Comparison of ENCODE assay signal across 10 cellular contexts in the genomic region with DNA sequence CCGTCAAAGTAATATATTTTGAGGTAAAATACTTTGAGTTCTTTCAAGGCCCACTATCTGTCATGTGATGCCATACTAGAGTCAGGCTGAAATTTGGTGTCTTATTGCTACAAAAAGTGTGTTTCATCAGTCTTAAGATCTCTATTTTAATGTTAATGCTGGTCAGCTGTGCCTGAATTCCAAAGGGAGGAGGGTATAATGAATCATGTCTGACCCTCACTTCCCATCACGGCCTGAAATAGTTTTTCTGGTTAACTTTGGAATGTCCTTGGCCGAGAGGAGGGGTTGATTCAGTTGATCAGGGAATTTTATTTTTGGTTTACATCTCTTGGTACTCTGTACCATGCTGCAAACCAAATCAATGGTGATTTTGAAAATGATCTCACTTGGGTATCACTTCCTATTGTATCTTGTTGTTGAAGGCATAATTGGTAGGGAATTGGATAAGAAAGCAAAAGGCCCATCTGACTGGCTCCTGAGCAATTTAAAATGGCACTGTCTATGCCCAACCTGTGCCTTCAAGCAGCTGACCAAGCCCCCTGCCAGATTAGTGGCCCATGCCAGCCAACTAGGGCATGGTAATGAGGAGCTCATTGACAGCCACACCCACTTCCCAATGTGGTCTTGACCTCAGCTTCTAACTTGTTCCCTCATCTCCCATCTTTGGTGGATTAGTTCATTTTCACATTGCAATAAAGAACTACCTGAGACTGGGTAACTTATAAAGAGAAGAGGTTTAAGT. TPM values are rescaled to one million over a fixed set of nuclear protein-coding genes. Genes with fewer than 3 reads are reported as not detected.
DNase-seq lines count a peak whose midpoint lies in the region; ATAC-seq, FAIRE-seq and TF ChIP-seq lines count a peak whose summit lies in the region.
"Had no signal": no experiment of that assay in that cellular context is flagged by ENCODE, and none has a peak within 500 bp of the region (broad histone marks: within the 10 kb centered on the region; RNA-seq: fewer than 3 reads in every experiment).

No MANE protein-coding gene starts in this region.

- dilution Hi-C loops in endothelial cell of umbilical vein (cut with MboI; ENCODE audit: extremely low pct_ligation_motif_present, low sequenced_read_pairs) = no loop called here

- TF ChIP-seq POLR2A in endothelial cell of umbilical vein (IDR thresholded peaks at IDR 0.05; ENCODE audit: low read depth, low read length) = no peak

- H3K9me1 ChIP-seq in endothelial cell of umbilical vein (replicated peaks; ENCODE audit: control insufficient read depth, extremely low read depth, insufficient read depth, low read length) = no peaks in the 10 kb centered on the region

- H3K9me2 ChIP-seq in PC-3 (replicated peaks; ENCODE audit: low read length) = no peaks in the 10 kb centered on the region

- H3K79me2 ChIP-seq in PC-3 (ENCODE audit: low read length) (peaks cover 1% of the 10 kb centered on the region; the same call in 1 of the 2 replicates), endothelial cell of umbilical vein (ENCODE audit: control insufficient read depth, insufficient read depth, low read length) (no peaks in the 10 kb centered on the region)

- H3F3A ChIP-seq in PC-3 (ENCODE audit: low read length, unreplicated experiment) = peaks cover 4% of the 10 kb centered on the region

- H3K4me1 ChIP-seq in PC-3 (ENCODE audit: insufficient read depth, low read length) = peaks cover 8% of the 10 kb centered on the region; the same call in 1 of the 2 replicates
- H3K4me1 ChIP-seq in endothelial cell of umbilical vein (ENCODE audit: control insufficient read depth, extremely low read depth, insufficient read depth, low read length) = peaks cover 24% of the 10 kb centered on the region

- H3K9ac ChIP-seq in PC-3 (ENCODE audit: low read length) (no peak overlapping the region), endothelial cell of umbilical vein (replicated peaks; ENCODE audit: extremely low read depth, insufficient read depth, low read length) (no peak overlapping the region)

- H3K27ac ChIP-seq in PC-3 (ENCODE audit: low read length) (no peak overlapping the region), endothelial cell of umbilical vein (ENCODE audit: insufficient read depth, low read depth, low read length) (peak overlapping the region; percentile 45)

- BruUV-seq in PC-3 (replicated peaks; lab: Mats Ljungman, UMichigan) = no TSS peak
- BruUV-seq in endothelial cell of umbilical vein (replicated peaks; lab: Mats Ljungman, UMichigan) = no TSS peak

- H3K9me3 ChIP-seq in PC-3 (ENCODE audit: low read length) = no peaks in the 10 kb centered on the region
- no peaks in the 10 kb centered on the region for H3K9me3 ChIP-seq in endothelial cell of umbilical vein (replicated peaks; ENCODE audit: control insufficient read depth, insufficient read depth, low read length)

- H3K4me3 ChIP-seq in PC-3 (ENCODE audit: low read length) (no peak overlapping the region), endothelial cell of umbilical vein (replicated peaks in 1 of 3; ENCODE audit: insufficient read depth in 1 of 3, low read depth in 1 of 3, low read length in 3 of 3) (no peak overlapping the region)

- intact Hi-C loops in PC-3 (cut with micrococcal nuclease) (no loop called here), endothelial cell of umbilical vein (cut with micrococcal nuclease) (no loop called here)

- H3K27me3 ChIP-seq in PC-3 (ENCODE audit: low read length) = no peaks in the 10 kb centered on the region
- H3K27me3 ChIP-seq in endothelial cell of umbilical vein (ENCODE audit: control insufficient read depth in 2 of 2, insufficient read depth in 2 of 2, low read length in 2 of 2) = peaks cover 0 to 2% of the 10 kb centered on the region in 2 experiments

- no peaks in the 10 kb centered on the region for H4K20me1 ChIP-seq in PC-3 (ENCODE audit: low read length)
- H4K20me1 ChIP-seq in endothelial cell of umbilical vein (replicated peaks; ENCODE audit: control insufficient read depth, extremely low read depth, insufficient read depth, low read length) = no peaks in the 10 kb centered on the region

- TF ChIP-seq CTCF in PC-3 (conservative IDR thresholded peaks at IDR 0.05; ENCODE audit: low read depth, low read length) (no peak), endothelial cell of umbilical vein (IDR thresholded peaks at IDR 0.05; ENCODE audit: extremely low read depth in 1 of 2, insufficient read depth in 1 of 2, low read depth in 1 of 2, low read length in 2 of 2) (no peak)

- DNase-seq in Caki2 (ENCODE audit: low read depth) (peak; percentile 21), PC-3 (peak; percentile 23), endothelial cell of umbilical vein (ENCODE audit: low read depth, low spot score) (peak; percentile 31), non-pigmented ciliary epithelial cell (ENCODE audit: low read depth) (peak; percentile 76), GDM1 (lab: John Stamatoyannopoulos, UW) (no peak), NOMO-1 treated with DMSO at 0.1 percent for 48 hours (lab: John Stamatoyannopoulos, UW; ENCODE audit: unreplicated experiment) (no peak)
- DNase-seq: CD4-positive, CD25-positive, alpha-beta regulatory T cell; substantia nigra had no signal

- POLR2A ChIA-PET in PC-3 (lab: Charles Lee; ENCODE audit: unreplicated experiment) (no interaction called here), endothelial cell of umbilical vein (lab: Charles Lee) (no interaction called here)

- FAIRE-seq in endothelial cell of umbilical vein (lab: Jason Lieb, UNC) = peak; percentile 84

- CTCF ChIA-PET in PC-3 (lab: Charles Lee) (no interaction called here), endothelial cell of umbilical vein (lab: Charles Lee) (interaction anchor here (0.7 kb wide), 1 partner anchor 45 kb away, joined by 3 read pairs; no protein-coding TSS in a partner anchor)

- no peak overlapping the region for H2AFZ ChIP-seq in PC-3 (ENCODE audit: low read length)
- peak overlapping the region; percentile 13 for H2AFZ ChIP-seq in endothelial cell of umbilical vein (ENCODE audit: low read depth, low read length)

- ATAC-seq in PC-3 (no peak), GM18873 (IDR thresholded peaks at IDR 0.05; ENCODE audit: low FRiP score, unreplicated experiment) (no peak), GM19467 (IDR thresholded peaks at IDR 0.05; ENCODE audit: unreplicated experiment) (no peak)

- no peaks in the 10 kb centered on the region for H3K36me3 ChIP-seq in PC-3 (ENCODE audit: low read depth, low read length)
- H3K36me3 ChIP-seq in endothelial cell of umbilical vein (ENCODE audit: control insufficient read depth in 2 of 2, extremely low read depth in 1 of 2, insufficient read depth in 2 of 2, low read length in 2 of 2) = no peaks in the 10 kb centered on the region

- in situ Hi-C loops in Caki2 (cut with HindIII; ENCODE audit: low pct_unique_long_range_greater_than_20kb, low sequenced_read_pairs) = no loop called here

- H3K4me2 ChIP-seq in PC-3 (ENCODE audit: low read length) (no peak overlapping the region), endothelial cell of umbilical vein (ENCODE audit: insufficient read depth, low read length) (peak overlapping the region; percentile 58)

TF ChIP-seq in endothelial cell of umbilical vein, 7 proteins besides CTCF, POLR2A, EP300 and RAD21:
- TF ChIP-seq FOS (IDR thresholded peaks at IDR 0.05; ENCODE audit: borderline replicate concordance, insufficient read depth, low read length) (peak; percentile 72), JUN (IDR thresholded peaks at IDR 0.05; ENCODE audit: borderline replicate concordance, insufficient read depth, insufficient read length, low read depth) (peak; percentile 21), MYC (IDR thresholded peaks at IDR 0.05; ENCODE audit: low read depth, low read length) (no peak), GATA2 (IDR thresholded peaks at IDR 0.05; ENCODE audit: insufficient read depth, insufficient read length, low read depth, low read length) (peak; percentile 64)
- TF ChIP-seq, protein P1, sequence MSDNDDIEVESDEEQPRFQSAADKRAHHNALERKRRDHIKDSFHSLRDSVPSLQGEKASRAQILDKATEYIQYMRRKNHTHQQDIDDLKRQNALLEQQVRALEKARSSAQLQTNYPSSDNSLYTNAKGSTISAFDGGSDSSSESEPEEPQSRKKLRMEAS (IDR thresholded peaks at IDR 0.05; ENCODE audit: insufficient read depth, insufficient read length) = no peak

RNA-seq across cellular contexts. Expression of a gene that starts 6.1 kb away (rescaled TPM):
- total RNA-seq in Caki2 (2014; rRNA removed; shearing (Covaris generic); ENCODE audit: low replicate concordance) = 126 and 156 TPM in 2 replicates
- 41.1 and 55.3 TPM in 2 replicates for total RNA-seq in PC-3 (2014; rRNA removed)
- 46.6 and 51.1 TPM in 2 replicates for total RNA-seq in endothelial cell of umbilical vein
- 18.3 and 22.4 TPM in 2 replicates for polyA plus RNA-seq in endothelial cell of umbilical vein
- 18.3 and 19.0 TPM in 2 replicates for polyA plus RNA-seq in endothelial cell of umbilical vein (2011; cell fraction: cytosol; rRNA removed)
- 25.2 and 26.3 TPM in 2 replicates for polyA plus RNA-seq in endothelial cell of umbilical vein (2011; cell fraction: nucleus; rRNA removed)
- 23.6 and 33.6 TPM in 2 replicates for polyA plus RNA-seq in endothelial cell of umbilical vein (2012)
- polyA minus RNA-seq in endothelial cell of umbilical vein = 60.1 and 70.3 TPM in 2 replicates
- 38.3 TPM for polyA minus RNA-seq in endothelial cell of umbilical vein (2011; cell fraction: cytosol; rRNA and poly(A)+ RNA removed)
- 65.6 and 97.3 TPM in 2 replicates for polyA minus RNA-seq in endothelial cell of umbilical vein (2011; cell fraction: nucleus; rRNA and poly(A)+ RNA removed)

Comparison
In these comparisons a context has a peak if more than half of its experiments do, and no peak if none do; other contexts are left out.
1. DNase-seq: peak in Caki2 (single experiment), PC-3 (single experiment), endothelial cell of umbilical vein (single experiment) and non-pigmented ciliary epithelial cell (single experiment); none in GDM1 (single experiment) and NOMO-1 treated with DMSO at 0.1 percent for 48 hours (single experiment).